Comparison of ENCODE assay signal across 27 cellular contexts in genomic region chr9:107667269-107667681, GRCh38.
DNase-seq lines count a peak whose midpoint lies in the region; ATAC-seq, FAIRE-seq and TF ChIP-seq lines count a peak whose summit lies in the region.
"Had no signal": no experiment of that assay in that cellular context is flagged by ENCODE, and none has a peak within 500 bp of the region (broad histone marks: within the 10 kb centered on the region; RNA-seq: fewer than 3 reads in every experiment).

No MANE protein-coding gene starts in this region.

- ATAC-seq in GM23338 (no peak), right cardiac atrium (peak in 1 of 2 donors; percentile 77), GM18868 (IDR thresholded peaks at IDR 0.05; ENCODE audit: unreplicated experiment) (no peak), HG02610 (IDR thresholded peaks at IDR 0.05; ENCODE audit: unreplicated experiment) (no peak)
- ATAC-seq: A549; body of pancreas; GM12878; HepG2; stimulated activated naive B cell treated with anti-CD40 and anti-IgM and Interleukin-4, amounts not matched to agents 10 μg/mL and 1 μg/mL and 100 μg/mL, for 72 hours had no signal

- H4K5ac ChIP-seq in H1 (ENCODE audit: insufficient read length, low read depth, low read length): no peak overlapping the region

- no peak overlapping the region for H3K23ac ChIP-seq in H1 (ENCODE audit: insufficient read length)

- H3K4ac ChIP-seq in H1 (replicated peaks; ENCODE audit: insufficient read length, low read depth, low read length): no peak overlapping the region

- H2AFZ ChIP-seq in GM23338 (peak overlapping the region; percentile 52), H1 (ENCODE audit: low read length) (0 out of 2 replicates have a peak overlapping the region, but pooled peaks have one; percentile 59)

- H3K36me3 ChIP-seq in GM23338 (ENCODE audit: insufficient read depth) (no peaks in the 10 kb centered on the region), H1 (ENCODE audit: control insufficient read depth in 2 of 4, insufficient read depth in 4 of 4, low read length in 3 of 4) (no peaks in the 10 kb centered on the region), spleen (no peaks in the 10 kb centered on the region)
- H3K36me3 ChIP-seq in CD4-positive, alpha-beta memory T cell (ENCODE audit: insufficient read depth, low read length): no peaks in the 10 kb centered on the region
- H3K36me3 ChIP-seq: esophagus squamous epithelium, thyroid gland had no signal

- POLR2A ChIA-PET in H1 (lab: Charles Lee; ENCODE audit: partially characterized antibody): no interaction called here
- POLR2A ChIA-PET in CD4-positive, alpha-beta memory T cell (lab: Charles Lee; ENCODE audit: partially characterized antibody): no interaction called here

- no peak overlapping the region for H2BK15ac ChIP-seq in H1 (ENCODE audit: low read length)

- no peaks in the 10 kb centered on the region for H3K36me3 Mint-ChIP-seq in GM23338 (ENCODE audit: low read depth)
- H3K36me3 Mint-ChIP-seq in CD4-positive, alpha-beta memory T cell: no peaks in the 10 kb centered on the region
- H3K36me3 Mint-ChIP-seq: mesothelial cell of epicardium; stimulated activated naive B cell treated with anti-CD40 and anti-IgM and Interleukin-4, amounts not matched to agents 10 μg/mL and 1 μg/mL and 100 μg/mL, for 72 hours had no signal

- no peak overlapping the region for H2BK5ac ChIP-seq in H1 (ENCODE audit: low read depth, low read length)

- H3F3A ChIP-seq in GM23338 (replicated peaks; ENCODE audit: low read depth): no peaks in the 10 kb centered on the region

- H2AK5ac ChIP-seq in H1 (ENCODE audit: low read depth, low read length): no peak overlapping the region

- H3K4me3 ChIP-seq in GM23338 (no peak overlapping the region), H1 (ENCODE audit: extremely low read depth in 1 of 4, insufficient read depth in 2 of 4, low read depth in 3 of 4, low read length in 4 of 4) (no peak overlapping the region), right cardiac atrium (ENCODE audit: low read length) (no peak overlapping the region), spleen (no peak overlapping the region)
- H3K4me3 ChIP-seq in CD4-positive, alpha-beta memory T cell (ENCODE audit: low read length in 2 of 2): no peak overlapping the region
- H3K4me3 ChIP-seq: A549, body of pancreas, esophagus squamous epithelium, GM12878, thyroid gland had no signal

- H3K4me1 Mint-ChIP-seq in GM23338: no peaks in the 10 kb centered on the region
- H3K4me1 Mint-ChIP-seq in CD4-positive, alpha-beta memory T cell: no peaks in the 10 kb centered on the region
- H3K4me1 Mint-ChIP-seq: B cell; mesothelial cell of epicardium; stimulated activated naive B cell treated with anti-CD40 and anti-IgM and Interleukin-4, amounts not matched to agents 10 μg/mL and 1 μg/mL and 100 μg/mL, for 72 hours had no signal

- peaks cover 9% of the 10 kb centered on the region; the same call in 1 of the 2 replicates for H3K9me2 ChIP-seq in GM23338 (ENCODE audit: insufficient read depth)

- H3K27me3 Mint-ChIP-seq in GM23338 (ENCODE audit: insufficient read depth, low read depth, poor library complexity): peaks cover 5% of the 10 kb centered on the region
- H3K27me3 Mint-ChIP-seq in CD4-positive, alpha-beta memory T cell: no peaks in the 10 kb centered on the region
- H3K27me3 Mint-ChIP-seq: stimulated activated naive B cell treated with anti-CD40 and anti-IgM and Interleukin-4, amounts not matched to agents 10 μg/mL and 1 μg/mL and 100 μg/mL, for 72 hours had no signal

- WGBS in H1 (ENCODE audit: extremely low coverage in 1 of 2, insufficient coverage in 1 of 2, insufficient read length in 1 of 2, insufficient replicate concordance in 2 of 2, low coverage in 1 of 2, low lambda C conversion rate in 2 of 2, missing lambda C conversion rate in 1 of 2), 2 experiments: 83% methylated on average over 7 of the region's 7 CpGs; no CpG with 5 or more reads in 1 of the 2 experiments
- 51% methylated on average over 7 of the region's 7 CpGs for WGBS in right cardiac atrium
- WGBS in spleen, 5 donors: 70 to 83% (median 82%) methylated on average over 6 to 7 of the region's 7 CpGs

- H3K18ac ChIP-seq in H1 (ENCODE audit: extremely low read depth, low read length): no peak overlapping the region

- intact Hi-C loops in right cardiac atrium (cut with DNase I): no loop called here
- intact Hi-C loops in spleen (cut with DNase I; ENCODE audit: low total_unique reads): no loop called here
- intact Hi-C loops in CD4-positive, alpha-beta memory T cell (cut with micrococcal nuclease): no loop called here

- TF ChIP-seq EP300 in H1 (IDR thresholded peaks at IDR 0.05; ENCODE audit: borderline replicate concordance in 1 of 2, low read depth in 2 of 2, low read length in 2 of 2): no peak

- no peaks in the 10 kb centered on the region for H3K79me2 ChIP-seq in GM23338 (replicated peaks; ENCODE audit: insufficient read depth)
- H3K79me2 ChIP-seq in H1 (ENCODE audit: control insufficient read depth in 1 of 2, insufficient read depth in 2 of 2, low read length in 2 of 2): no peaks in the 10 kb centered on the region

- H3K14ac ChIP-seq in H1 (ENCODE audit: insufficient read length): no peak overlapping the region

- H3K4me3 Mint-ChIP-seq in GM23338: no peak overlapping the region
- H3K4me3 Mint-ChIP-seq in CD4-positive, alpha-beta memory T cell: no peak overlapping the region
- H3K4me3 Mint-ChIP-seq: B cell; mesothelial cell of epicardium; nephron progenitor cell; stimulated activated naive B cell treated with anti-CD40 and anti-IgM and Interleukin-4, amounts not matched to agents 10 μg/mL and 1 μg/mL and 100 μg/mL, for 72 hours; T-helper 2 cell treated with Interferon-gamma antibody and Interleukin-4, amounts not matched to agents 5 μg/mL and 100 μg/mL, for 36 hours had no signal

- FAIRE-seq in H1 (lab: Jason Lieb, UNC): no peak
- FAIRE-seq: A549, GM12878, HepG2 had no signal

- H4K20me1 ChIP-seq in GM23338 (replicated peaks; ENCODE audit: insufficient read depth): no peaks in the 10 kb centered on the region
- H4K20me1 ChIP-seq in H1 (replicated peaks in 1 of 2; ENCODE audit: control insufficient read depth in 1 of 2, insufficient read depth in 2 of 2, low read length in 2 of 2): no peaks in the 10 kb centered on the region

- H3K27me3 ChIP-seq in GM23338 (ENCODE audit: insufficient read depth) (no peaks in the 10 kb centered on the region), H1 (replicated peaks in 1 of 4; ENCODE audit: control insufficient read depth in 3 of 4, extremely low read depth in 1 of 4, insufficient read depth in 3 of 4, low read length in 3 of 4) (no peaks in the 10 kb centered on the region), right cardiac atrium (ENCODE audit: control insufficient read depth, insufficient read depth) (no peaks in the 10 kb centered on the region), spleen (replicated peaks in 1 of 7) (no peaks in the 10 kb centered on the region)
- H3K27me3 ChIP-seq in CD4-positive, alpha-beta memory T cell (ENCODE audit: insufficient read depth, low read length): no peaks in the 10 kb centered on the region
- H3K27me3 ChIP-seq: body of pancreas, esophagus squamous epithelium, thyroid gland had no signal

- no peak overlapping the region for H2BK120ac ChIP-seq in H1 (replicated peaks; ENCODE audit: low read depth, low read length)

- H3K4me1 ChIP-seq in GM23338 (ENCODE audit: insufficient read depth) (peaks cover 3% of the 10 kb centered on the region; the same call in 1 of the 2 replicates), H1 (replicated peaks in 1 of 4; ENCODE audit: control insufficient read depth in 3 of 4, insufficient read depth in 4 of 4, low read length in 3 of 4) (peaks cover 0 to 2% (median 0%) of the 10 kb centered on the region in 4 experiments; a peak in 1 of 7 replicates), right cardiac atrium (ENCODE audit: control insufficient read depth, insufficient read depth, low read length) (peaks cover 7% of the 10 kb centered on the region), spleen (peaks cover 0 to 16% (median 5%) of the 10 kb centered on the region in 6 donors)
- no peaks in the 10 kb centered on the region for H3K4me1 ChIP-seq in CD4-positive, alpha-beta memory T cell (ENCODE audit: insufficient read depth, low read length)
- H3K4me1 ChIP-seq: A549, body of pancreas, thyroid gland had no signal

- no peak overlapping the region for H3K27ac Mint-ChIP-seq in GM23338
- no peak overlapping the region for H3K27ac Mint-ChIP-seq in CD4-positive, alpha-beta memory T cell
- H3K27ac Mint-ChIP-seq: B cell; mesothelial cell of epicardium; stimulated activated naive B cell treated with anti-CD40 and anti-IgM and Interleukin-4, amounts not matched to agents 10 μg/mL and 1 μg/mL and 100 μg/mL, for 72 hours; T-helper 2 cell treated with Interferon-gamma antibody and Interleukin-4, amounts not matched to agents 5 μg/mL and 100 μg/mL, for 36 hours had no signal

- peaks cover 5% of the 10 kb centered on the region; the same call in 1 of the 3 replicates for H3K9me3 Mint-ChIP-seq in GM23338
- peaks cover 0 to 5% (median 2%) of the 10 kb centered on the region in 8 donors for H3K9me3 Mint-ChIP-seq in CD4-positive, alpha-beta memory T cell
- H3K9me3 Mint-ChIP-seq: mesothelial cell of epicardium; stimulated activated naive B cell treated with anti-CD40 and anti-IgM and Interleukin-4, amounts not matched to agents 10 μg/mL and 1 μg/mL and 100 μg/mL, for 72 hours; T-helper 2 cell treated with Interferon-gamma antibody and Interleukin-4, amounts not matched to agents 5 μg/mL and 100 μg/mL, for 36 hours had no signal

- H3K27ac ChIP-seq in GM23338 (ENCODE audit: low read depth) (no peak overlapping the region), H1 (ENCODE audit: low read depth, low read length) (no peak overlapping the region), right cardiac atrium (ENCODE audit: low read length) (peak overlapping the region; percentile 89), spleen (peak overlapping the region in 6 of 8 donors; percentile 57 to 79 (median 70))
- H3K27ac ChIP-seq in CD4-positive, alpha-beta memory T cell (ENCODE audit: low read depth, low read length): no peak overlapping the region
- H3K27ac ChIP-seq: A549, body of pancreas had no signal

- DNase-seq in GM23338 (ENCODE audit: low spot score) (no peak), H1 (ENCODE audit: low read depth in 1 of 2, low spot score in 2 of 2) (no peak), right cardiac atrium (peak in 1 of 3 donors; percentile 51), spleen (no peak), NK-92 (lab: John Stamatoyannopoulos, UW; ENCODE audit: unreplicated experiment) (no peak)
- no peak for DNase-seq in CD4-positive, alpha-beta memory T cell
- DNase-seq: activated CD8-positive, alpha-beta memory T cell treated with anti-CD3 and anti-CD28 coated beads, Interleukin-2, amount 50 U/mL, for 48 hours; DMS79; effector memory CD4-positive, alpha-beta T cell; esophagus squamous epithelium; NCI-H1105; NCI-H2029 treated with DMSO at 0.1 percent for 48 hours; NCI-H345; posterior cingulate gyrus; stimulated activated CD4-positive, alpha-beta T cell treated with anti-CD3 and anti-CD28 coated beads, Interleukin-1b, Interleukin-23, amount 100 ng/mL, for 48 hours; stimulated activated naive B cell treated with anti-CD40 and anti-IgM and Interleukin-4, amounts not matched to agents 10 μg/mL and 1 μg/mL and 100 μg/mL, for 72 hours had no signal

- TF ChIP-seq CTCF in GM23338 (conservative IDR thresholded peaks at IDR 0.05; ENCODE audit: low read depth in 2 of 2) (no peak), H1 (IDR thresholded peaks at IDR 0.05; ENCODE audit: control extremely low read depth in 1 of 3, insufficient read depth in 1 of 3, low read depth in 1 of 3, low read length in 3 of 3) (no peak), spleen (IDR thresholded peaks at IDR 0.05 in 8 of 11, conservative IDR thresholded peaks at IDR 0.05 in 3 of 11) (no peak)

- CTCF ChIA-PET in H1 (lab: Charles Lee; ENCODE audit: partially characterized antibody): interaction anchor here (1.1 kb wide), 1 partner anchor 15 kb away, joined by 3 read pairs; no protein-coding TSS in a partner anchor
- CTCF ChIA-PET in CD4-positive, alpha-beta memory T cell (lab: Charles Lee; ENCODE audit: partially characterized antibody): no interaction called here

- H4K91ac ChIP-seq in H1 (replicated peaks; ENCODE audit: insufficient read length, low read length): no peak overlapping the region

- H3K4me2 ChIP-seq in GM23338: no peak overlapping the region
- H3K4me2 ChIP-seq in H1 (ENCODE audit: insufficient read depth in 1 of 2, low read depth in 2 of 2, low read length in 2 of 2): no peak overlapping the region
- H3K4me2 ChIP-seq: A549 had no signal

- H3K56ac ChIP-seq in H1 (replicated peaks; ENCODE audit: insufficient read length, low read depth, low read length): no peak overlapping the region

- no peak for TF ChIP-seq RAD21 in H1 (IDR thresholded peaks at IDR 0.05 in 1 of 2, conservative IDR thresholded peaks at IDR 0.05 in 1 of 2; ENCODE audit: low read depth in 2 of 2, low read length in 2 of 2)

- H4K8ac ChIP-seq in H1 (ENCODE audit: extremely low read depth, insufficient read depth, low read length): no peak overlapping the region

- no peak overlapping the region for H3K9ac ChIP-seq in H1 (replicated peaks in 1 of 4; ENCODE audit: extremely low read depth in 1 of 4, low read depth in 3 of 4, low read length in 3 of 4)

- no peaks in the 10 kb centered on the region for H3K23me2 ChIP-seq in H1 (ENCODE audit: low read depth, low read length)

- TF ChIP-seq POLR2A in H1 (IDR thresholded peaks at IDR 0.05; ENCODE audit: control extremely low read depth in 1 of 2, low read depth in 2 of 2, low read length in 2 of 2) (no peak), spleen (IDR thresholded peaks at IDR 0.05) (no peak)

- H3K9me3 ChIP-seq in H1 (ENCODE audit: insufficient read depth in 2 of 2, low read depth in 1 of 2, low read length in 1 of 2): no peaks in the 10 kb centered on the region
- H3K9me3 ChIP-seq in right cardiac atrium (ENCODE audit: control insufficient read depth, low read length): no peaks in the 10 kb centered on the region
- H3K9me3 ChIP-seq in spleen: no peaks in the 10 kb centered on the region
- no peaks in the 10 kb centered on the region for H3K9me3 ChIP-seq in CD4-positive, alpha-beta memory T cell (ENCODE audit: control insufficient read depth in 1 of 2, low read length in 2 of 2)
- H3K9me3 ChIP-seq: A549, body of pancreas, esophagus squamous epithelium, thyroid gland had no signal

- H2BK12ac ChIP-seq in H1 (ENCODE audit: low read depth, low read length): no peak overlapping the region

- no peak overlapping the region for H2BK20ac ChIP-seq in H1 (ENCODE audit: low read length)

- H3K79me1 ChIP-seq in H1 (ENCODE audit: low read depth, low read length): no peaks in the 10 kb centered on the region

Comparison
In these comparisons a context has a peak if more than half of its experiments do, and no peak if none do; other contexts are left out.
1. H3K27ac ChIP-seq: peak in right cardiac atrium (single experiment) and spleen (6 of 8); none in GM23338 (single experiment), H1 (single experiment) and CD4-positive, alpha-beta memory T cell (single experiment).